36 cellular contexts compared by ENCODE assay signal in genomic region chr15:72345280-72345679, GRCh38. TPM values are rescaled to one million over a fixed set of nuclear protein-coding genes. Genes with fewer than 3 reads are reported as not detected.
"Had no signal": no experiment of that assay in that cellular context is flagged by ENCODE, and none has a peak within 500 bp of the region (broad histone marks: within the 10 kb centered on the region; RNA-seq: fewer than 3 reads in every experiment).

No MANE protein-coding gene starts in this region.

- H3K9me3 ChIP-seq: body of pancreas, colonic mucosa, esophagus muscularis mucosa, gastrocnemius medialis, heart left ventricle had no signal

- ATAC-seq: activated CD4-positive, alpha-beta T cell treated with anti-CD3 and anti-CD28 coated beads for 36 hours; activated CD8-positive, alpha-beta memory T cell treated with anti-CD3 and anti-CD28 coated beads, Interleukin-2, amount 10 ng/mL, durations not matched to agents 7 days and 5 days; activated T-cell treated with anti-CD3 and anti-CD28 coated beads, Interleukin-2, amount 50 U/mL, for 72 hours; body of pancreas; foreskin keratinocyte; gastrocnemius medialis; heart left ventricle; T-helper 17 cell had no signal

- H3K27ac Mint-ChIP-seq: activated CD4-positive, alpha-beta memory T cell treated with anti-CD3 and anti-CD28 coated beads for 36 hours; activated CD4-positive, alpha-beta T cell treated with anti-CD3 and anti-CD28 coated beads for 36 hours; activated CD4-positive, alpha-beta T cell treated with anti-CD3 and anti-CD28 coated beads, Interleukin-2, amount 10 ng/mL, durations not matched to agents 24 days and 14 days; activated CD8-positive, alpha-beta memory T cell treated with anti-CD3 and anti-CD28 coated beads, Interleukin-2, amount 10 ng/mL, durations not matched to agents 7 days and 5 days; activated naive CD8-positive, alpha-beta T cell; activated T-cell treated with anti-CD3 and anti-CD28 coated beads, Interleukin-2, amount 50 U/mL, for 24 hours; activated T-cell treated with anti-CD3 and anti-CD28 coated beads, Interleukin-2, amount 50 U/mL, for 72 hours; T-helper 2 cell treated with Interferon-gamma antibody and Interleukin-4, amounts not matched to agents 5 μg/mL and 100 μg/mL, for 36 hours had no signal

- H3K4me1 ChIP-seq: body of pancreas, colonic mucosa, foreskin keratinocyte, gastrocnemius medialis had no signal

- H3K27me3 ChIP-seq: body of pancreas, colonic mucosa, esophagus muscularis mucosa, foreskin keratinocyte, gastrocnemius medialis, heart left ventricle had no signal

- H3K4me1 Mint-ChIP-seq: activated CD4-positive, alpha-beta T cell treated with anti-CD3 and anti-CD28 coated beads for 36 hours; activated CD4-positive, alpha-beta T cell treated with anti-CD3 and anti-CD28 coated beads, Interleukin-2, amount 10 ng/mL, durations not matched to agents 24 days and 14 days; activated CD8-positive, alpha-beta memory T cell treated with anti-CD3 and anti-CD28 coated beads, Interleukin-2, amount 10 ng/mL, durations not matched to agents 7 days and 5 days had no signal

- H3K27ac ChIP-seq: body of pancreas, colonic mucosa, esophagus muscularis mucosa, foreskin keratinocyte, gastrocnemius medialis, heart left ventricle had no signal

- H3K4me3 ChIP-seq: body of pancreas, colonic mucosa, esophagus muscularis mucosa, gastrocnemius medialis, heart left ventricle had no signal

- H3K27me3 Mint-ChIP-seq: activated CD4-positive, alpha-beta memory T cell treated with anti-CD3 and anti-CD28 coated beads for 36 hours; activated CD4-positive, alpha-beta T cell treated with anti-CD3 and anti-CD28 coated beads for 36 hours; activated CD4-positive, alpha-beta T cell treated with anti-CD3 and anti-CD28 coated beads, Interleukin-2, amount 10 ng/mL, durations not matched to agents 24 days and 14 days; activated CD8-positive, alpha-beta memory T cell treated with anti-CD3 and anti-CD28 coated beads, Interleukin-2, amount 10 ng/mL, durations not matched to agents 7 days and 5 days; activated naive CD8-positive, alpha-beta T cell; activated T-cell treated with anti-CD3 and anti-CD28 coated beads, Interleukin-2, amount 50 U/mL, for 24 hours; T-helper 17 cell had no signal

- H3K36me3 ChIP-seq: colonic mucosa had no signal

- H3K4me3 Mint-ChIP-seq: activated CD4-positive, alpha-beta memory T cell treated with anti-CD3 and anti-CD28 coated beads for 36 hours; activated CD4-positive, alpha-beta T cell treated with anti-CD3 and anti-CD28 coated beads for 36 hours; activated CD4-positive, alpha-beta T cell treated with anti-CD3 and anti-CD28 coated beads, Interleukin-2, amount 10 ng/mL, durations not matched to agents 24 days and 14 days; activated CD8-positive, alpha-beta memory T cell treated with anti-CD3 and anti-CD28 coated beads, Interleukin-2, amount 10 ng/mL, durations not matched to agents 7 days and 5 days; activated naive CD8-positive, alpha-beta T cell; activated T-cell treated with anti-CD3 and anti-CD28 coated beads, Interleukin-2, amount 50 U/mL, for 24 hours; activated T-cell treated with anti-CD3 and anti-CD28 coated beads, Interleukin-2, amount 50 U/mL, for 72 hours; T-helper 17 cell; T-helper 2 cell treated with Interferon-gamma antibody and Interleukin-4, amounts not matched to agents 5 μg/mL and 100 μg/mL, for 36 hours had no signal

- FAIRE-seq: endometrium had no signal

- H3K9me3 Mint-ChIP-seq: activated CD4-positive, alpha-beta memory T cell treated with anti-CD3 and anti-CD28 coated beads for 36 hours; activated CD4-positive, alpha-beta T cell treated with anti-CD3 and anti-CD28 coated beads, Interleukin-2, amount 10 ng/mL, durations not matched to agents 24 days and 14 days; activated T-cell treated with anti-CD3 and anti-CD28 coated beads, Interleukin-2, amount 50 U/mL, for 24 hours; activated T-cell treated with anti-CD3 and anti-CD28 coated beads, Interleukin-2, amount 50 U/mL, for 72 hours; T-helper 2 cell treated with Interferon-gamma antibody and Interleukin-4, amounts not matched to agents 5 μg/mL and 100 μg/mL, for 36 hours had no signal

- DNase-seq: activated CD4-positive, alpha-beta memory T cell treated with anti-CD3 and anti-CD28 coated beads for 36 hours; activated CD4-positive, alpha-beta T cell treated with anti-CD3 and anti-CD28 coated beads for 36 hours; activated CD4-positive, alpha-beta T cell treated with anti-CD3 and anti-CD28 coated beads, Interleukin-2, amount 10 ng/mL, durations not matched to agents 24 days and 14 days; activated CD4-positive, CD25-positive, alpha-beta regulatory T cell; activated CD4-positive, CD25-positive, alpha-beta regulatory T cell treated with anti-CD3 and anti-CD28 coated beads, Interleukin-2, amount 50 U/mL, for 72 hours; activated CD8-positive, alpha-beta memory T cell treated with anti-CD3 and anti-CD28 coated beads, Interleukin-2, amount 10 ng/mL, durations not matched to agents 7 days and 5 days; activated CD8-positive, alpha-beta memory T cell treated with anti-CD3 and anti-CD28 coated beads, Interleukin-2, amount 50 U/mL, for 48 hours; activated effector memory CD4-positive, alpha-beta T cell treated with Interleukin-2 at 50 U/mL for 16 hours; activated gamma-delta T cell treated with Interleukin-2 at 50 U/mL for 16 hours; activated naive CD4-positive, alpha-beta T cell treated with anti-CD3 and anti-CD28 coated beads, Interleukin-2, amount 50 U/mL, for 16 hours; activated naive CD4-positive, alpha-beta T cell treated with Interleukin-2 at 50 U/mL for 16 hours; activated T-cell treated with anti-CD3 and anti-CD28 coated beads for 4 hours; activated T-cell treated with anti-CD3 and anti-CD28 coated beads, Interleukin-2, amount 50 U/mL, for 24 hours; activated T-cell treated with anti-CD3 and anti-CD28 coated beads, Interleukin-2, amount 50 U/mL, for 72 hours; amygdala; aorta; body of pancreas; caudate nucleus; cerebellar nuclear complex; colonic mucosa; effector CD8-positive, alpha-beta T cell; foreskin keratinocyte; gastrocnemius medialis; glutamatergic neuron; heart left ventricle; T-helper 1 cell; T-helper 17 cell; T1000 had no signal

RNA-seq across cellular contexts. Expression of gene CELF6, which starts 25.3 kb away (rescaled TPM):
- total RNA-seq: dermis microvascular lymphatic vessel endothelial cell, epithelial cell of proximal tubule had no signal

RNA-seq across cellular contexts. Expression of gene TMEM202, which starts 52.8 kb away (rescaled TPM):
- total RNA-seq: activated CD4-positive, alpha-beta memory T cell treated with anti-CD3 and anti-CD28 coated beads for 36 hours; activated CD4-positive, alpha-beta T cell treated with anti-CD3 and anti-CD28 coated beads for 36 hours; activated CD4-positive, alpha-beta T cell treated with anti-CD3 and anti-CD28 coated beads, Interleukin-2, amount 10 ng/mL, durations not matched to agents 24 days and 14 days; activated CD8-positive, alpha-beta memory T cell treated with anti-CD3 and anti-CD28 coated beads for 36 hours; activated CD8-positive, alpha-beta memory T cell treated with anti-CD3 and anti-CD28 coated beads, Interleukin-2, amount 10 ng/mL, durations not matched to agents 7 days and 5 days; activated T-cell treated with anti-CD3 and anti-CD28 coated beads, Interleukin-2, amount 50 U/mL, for 72 hours; aorta; body of pancreas; colonic mucosa; dermis microvascular lymphatic vessel endothelial cell; epithelial cell of proximal tubule; esophagus muscularis mucosa; foreskin keratinocyte; gastrocnemius medialis; heart left ventricle; T-helper 17 cell had no signal
- polyA plus RNA-seq: adipose tissue, aorta, foreskin keratinocyte, heart left ventricle had no signal
